ENCODE assay signal across 17 cellular contexts in the genomic region with DNA sequence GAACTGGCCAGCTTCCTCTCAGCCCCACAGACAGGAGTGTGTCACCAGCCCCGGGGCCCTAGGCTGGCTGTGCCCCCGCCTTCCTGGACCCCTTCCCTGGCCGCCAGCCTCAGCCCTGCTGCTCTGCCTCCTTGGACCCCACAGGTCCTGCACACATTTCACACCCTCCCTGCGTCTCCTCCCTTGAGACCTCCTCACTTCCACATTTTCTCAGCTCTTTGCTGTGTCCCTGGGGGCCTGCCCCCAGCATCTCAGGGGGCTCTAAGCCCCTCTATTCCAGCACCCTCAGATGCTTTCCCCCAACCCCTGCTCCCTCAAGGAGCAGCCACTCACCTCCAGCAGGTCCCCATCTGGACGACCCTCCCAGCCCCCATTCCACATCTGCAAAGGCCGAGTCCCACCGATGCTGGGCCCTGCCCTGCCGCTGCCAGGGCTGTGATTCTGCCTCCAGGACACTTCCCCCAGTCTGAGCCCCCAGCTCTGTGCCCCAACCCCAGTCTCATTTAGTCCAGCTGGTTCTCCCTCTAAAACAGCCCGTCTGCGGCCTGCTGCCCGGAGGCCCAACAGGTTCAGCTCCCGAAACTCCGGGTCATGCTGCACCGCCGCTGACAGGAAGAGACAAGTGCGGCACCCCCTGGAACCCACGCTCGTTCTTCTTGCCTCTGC. TPM values are rescaled to one million over a fixed set of nuclear protein-coding genes. Genes with fewer than 3 reads are reported as not detected.
"Had no signal": no experiment of that assay in that cellular context is flagged by ENCODE, and none has a peak within 500 bp of the region (broad histone marks: within the 10 kb centered on the region; RNA-seq: fewer than 3 reads in every experiment).

No MANE protein-coding gene starts in this region.

- H3K4me3 ChIP-seq: testis had no signal

- H3K27me3 Mint-ChIP-seq: activated naive CD8-positive, alpha-beta T cell treated with anti-CD3 and anti-CD28 coated beads, Interleukin-2, amount 10 ng/mL, durations not matched to agents 7 days and 5 days had no signal

- H3K9me3 Mint-ChIP-seq: activated CD8-positive, alpha-beta T cell treated with anti-CD3 and anti-CD28 coated beads for 36 hours; activated naive CD8-positive, alpha-beta T cell treated with anti-CD3 and anti-CD28 coated beads, Interleukin-2, amount 10 ng/mL, durations not matched to agents 7 days and 5 days; natural killer cell treated with Interleukin-12 subunit alpha and Interleukin-12 subunit beta and Interleukin-15 and Interleukin-18, amount 100 ng/mL, for 72 hours; stimulated activated naive CD8-positive, alpha-beta T cell treated with anti-CD3 and anti-CD28 coated beads, Interleukin-15, amount 100 ng/mL, for 72 hours had no signal

- H3K27ac ChIP-seq: testis had no signal

- H3K27ac Mint-ChIP-seq: activated CD8-positive, alpha-beta T cell treated with anti-CD3 and anti-CD28 coated beads for 36 hours; natural killer cell treated with Interleukin-12 subunit alpha and Interleukin-12 subunit beta and Interleukin-15 and Interleukin-18, amount 100 ng/mL, for 72 hours had no signal

- H3K36me3 Mint-ChIP-seq: activated naive CD8-positive, alpha-beta T cell treated with anti-CD3 and anti-CD28 coated beads, Interleukin-2, amount 10 ng/mL, durations not matched to agents 7 days and 5 days; natural killer cell treated with Interleukin-12 subunit alpha and Interleukin-12 subunit beta and Interleukin-15 and Interleukin-18, amount 100 ng/mL, for 72 hours had no signal

- H3K27me3 ChIP-seq: testis had no signal

- ATAC-seq: activated CD8-positive, alpha-beta T cell treated with anti-CD3 and anti-CD28 coated beads for 36 hours; natural killer cell treated with Interleukin-12 subunit alpha and Interleukin-12 subunit beta and Interleukin-15 and Interleukin-18, amount 100 ng/mL, for 72 hours; stimulated activated naive CD8-positive, alpha-beta T cell treated with anti-CD3 and anti-CD28 coated beads, Interleukin-15, amount 100 ng/mL, for 72 hours had no signal

- DNase-seq: activated CD4-positive, alpha-beta T cell treated with anti-CD3 and anti-CD28 coated beads for 1 hour; activated CD8-positive, alpha-beta memory T cell treated with anti-CD3 and anti-CD28 coated beads, Interleukin-2, amount 50 U/mL, for 48 hours; activated CD8-positive, alpha-beta T cell treated with anti-CD3 and anti-CD28 coated beads for 36 hours; anterior cingulate cortex; dorsolateral prefrontal cortex; glutamatergic neuron; mammary epithelial cell; stimulated activated CD4-positive, alpha-beta T cell treated with anti-CD3 and anti-CD28 coated beads, Interleukin-12 subunit alpha, Interleukin-12 subunit beta, amount 100 ng/mL, for 4 hours; stimulated activated naive CD8-positive, alpha-beta T cell treated with anti-CD3 and anti-CD28 coated beads, Interleukin-15, amount 100 ng/mL, for 72 hours; testis had no signal

- H3K9me3 ChIP-seq: testis had no signal

- H3K4me3 Mint-ChIP-seq: activated CD8-positive, alpha-beta T cell treated with anti-CD3 and anti-CD28 coated beads for 36 hours; activated naive CD8-positive, alpha-beta T cell treated with anti-CD3 and anti-CD28 coated beads, Interleukin-2, amount 10 ng/mL, durations not matched to agents 7 days and 5 days; natural killer cell treated with Interleukin-12 subunit alpha and Interleukin-12 subunit beta and Interleukin-15 and Interleukin-18, amount 100 ng/mL, for 72 hours; stimulated activated naive CD8-positive, alpha-beta T cell treated with anti-CD3 and anti-CD28 coated beads, Interleukin-15, amount 100 ng/mL, for 72 hours had no signal

RNA-seq across cellular contexts. Expression of a gene that starts 4.2 kb away (rescaled TPM):
- total RNA-seq: activated CD8-positive, alpha-beta T cell treated with anti-CD3 and anti-CD28 coated beads for 36 hours; activated naive CD8-positive, alpha-beta T cell treated with anti-CD3 and anti-CD28 coated beads, Interleukin-2, amount 10 ng/mL, durations not matched to agents 7 days and 5 days; bronchial epithelial cell; mammary epithelial cell; natural killer cell treated with Interleukin-12 subunit alpha and Interleukin-12 subunit beta and Interleukin-15 and Interleukin-18, amount 100 ng/mL, for 72 hours; osteocyte; pulmonary artery endothelial cell; T-helper 2 cell treated with Interferon-gamma antibody and Interleukin-4, amounts not matched to agents 100 ng/mL and 5 ng/mL, for 36 hours; urinary bladder had no signal
- polyA plus RNA-seq: mammary epithelial cell had no signal

RNA-seq across cellular contexts. Expression of a gene that starts 7.6 kb away (rescaled TPM):
- total RNA-seq: activated CD8-positive, alpha-beta T cell treated with anti-CD3 and anti-CD28 coated beads for 36 hours; activated naive CD8-positive, alpha-beta T cell treated with anti-CD3 and anti-CD28 coated beads, Interleukin-2, amount 10 ng/mL, durations not matched to agents 7 days and 5 days; natural killer cell treated with Interleukin-12 subunit alpha and Interleukin-12 subunit beta and Interleukin-15 and Interleukin-18, amount 100 ng/mL, for 72 hours; osteocyte; T-helper 2 cell treated with Interferon-gamma antibody and Interleukin-4, amounts not matched to agents 100 ng/mL and 5 ng/mL, for 36 hours; urinary bladder had no signal

RNA-seq across cellular contexts. Expression of a gene that starts 12.9 kb away (rescaled TPM):
- total RNA-seq: bronchial epithelial cell, urinary bladder had no signal
